39 cellular contexts compared by ENCODE assay signal in genomic region chr18:56191334-56191733, GRCh38.
"Had no signal": no experiment of that assay in that cellular context is flagged by ENCODE, and none has a peak within 500 bp of the region (broad histone marks: within the 10 kb centered on the region; RNA-seq: fewer than 3 reads in every experiment).

No MANE protein-coding gene starts in this region.

- FAIRE-seq: TTC549 had no signal

- H3K27ac ChIP-seq: ascending aorta, brain microvascular endothelial cell, breast epithelium, WERI-Rb-1 had no signal

- H3K4me1 ChIP-seq: ascending aorta, breast epithelium had no signal

- H3K27me3 Mint-ChIP-seq: activated CD4-positive, alpha-beta memory T cell treated with anti-CD3 and anti-CD28 coated beads, Interleukin-2, amount 10 ng/mL, durations not matched to agents 7 days and 5 days; activated CD4-positive, alpha-beta T cell treated with anti-CD3 and anti-CD28 coated beads for 36 hours; activated CD4-positive, alpha-beta T cell treated with anti-CD3 and anti-CD28 coated beads, Interleukin-2, amount 10 ng/mL, durations not matched to agents 7 days and 5 days; activated CD8-positive, alpha-beta memory T cell treated with anti-CD3 and anti-CD28 coated beads, Interleukin-2, amount 10 ng/mL, durations not matched to agents 7 days and 5 days; activated naive CD4-positive, alpha-beta T cell treated with anti-CD3 and anti-CD28 coated beads, Interleukin-2, amount 10 ng/mL, durations not matched to agents 7 days and 5 days; activated naive CD4-positive, alpha-beta T cell treated with anti-CD3 and anti-CD28 coated beads, Interleukin-2, amount 50 U/mL, for 24 hours; activated naive CD8-positive, alpha-beta T cell; activated naive CD8-positive, alpha-beta T cell treated with anti-CD3 and anti-CD28 coated beads, Interleukin-2, amount 10 ng/mL, durations not matched to agents 7 days and 5 days; activated naive CD8-positive, alpha-beta T cell treated with anti-CD3 and anti-CD28 coated beads, Interleukin-2, amount 50 U/mL, for 24 hours; activated T-cell treated with anti-CD3 and anti-CD28 coated beads, Interleukin-2, amount 50 U/mL, for 24 hours had no signal

- H3K9me3 ChIP-seq: ascending aorta, body of pancreas, breast epithelium had no signal

- H3K36me3 Mint-ChIP-seq: activated CD8-positive, alpha-beta memory T cell treated with anti-CD3 and anti-CD28 coated beads, Interleukin-2, amount 10 ng/mL, durations not matched to agents 7 days and 5 days; activated naive CD4-positive, alpha-beta T cell treated with anti-CD3 and anti-CD28 coated beads, Interleukin-2, amount 10 ng/mL, durations not matched to agents 7 days and 5 days; activated naive CD4-positive, alpha-beta T cell treated with anti-CD3 and anti-CD28 coated beads, Interleukin-2, amount 50 U/mL, for 24 hours; activated naive CD8-positive, alpha-beta T cell; activated naive CD8-positive, alpha-beta T cell treated with anti-CD3 and anti-CD28 coated beads, Interleukin-2, amount 10 ng/mL, durations not matched to agents 7 days and 5 days; WTC11 had no signal

- DNase-seq: activated CD4-positive, alpha-beta memory T cell treated with anti-CD3 and anti-CD28 coated beads, Interleukin-2, amount 10 ng/mL, durations not matched to agents 7 days and 5 days; activated CD4-positive, alpha-beta T cell treated with anti-CD3 and anti-CD28 coated beads for 1 hour; activated CD4-positive, alpha-beta T cell treated with anti-CD3 and anti-CD28 coated beads for 36 hours; activated CD4-positive, alpha-beta T cell treated with anti-CD3 and anti-CD28 coated beads for 48 hours; activated CD4-positive, alpha-beta T cell treated with anti-CD3 and anti-CD28 coated beads, Interleukin-2, amount 10 ng/mL, durations not matched to agents 7 days and 5 days; activated CD4-positive, alpha-beta T cell treated with anti-CD3 and anti-CD28 coated beads, Interleukin-2, amount 50 U/mL, for 48 hours; activated CD4-positive, CD25-positive, alpha-beta regulatory T cell; activated CD8-positive, alpha-beta memory T cell treated with anti-CD3 and anti-CD28 coated beads for 24 hours; activated CD8-positive, alpha-beta memory T cell treated with anti-CD3 and anti-CD28 coated beads, Interleukin-2, amount 10 ng/mL, durations not matched to agents 7 days and 5 days; activated CD8-positive, alpha-beta memory T cell treated with anti-CD3 and anti-CD28 coated beads, Interleukin-2, amount 50 U/mL, for 48 hours; activated CD8-positive, alpha-beta T cell treated with anti-CD3 and anti-CD28 coated beads, Interleukin-2, amount 10 ng/mL, durations not matched to agents 7 days and 5 days; activated effector memory CD4-positive, alpha-beta T cell treated with Interleukin-2 at 50 U/mL for 16 hours; activated gamma-delta T cell; activated naive CD4-positive, alpha-beta T cell treated with anti-CD3 and anti-CD28 coated beads, Interleukin-2, amount 10 ng/mL, durations not matched to agents 7 days and 5 days; activated naive CD4-positive, alpha-beta T cell treated with Interleukin-2 at 50 U/mL for 16 hours; activated naive CD8-positive, alpha-beta T cell treated with anti-CD3 and anti-CD28 coated beads, Interleukin-2, amount 10 ng/mL, durations not matched to agents 7 days and 5 days; activated naive CD8-positive, alpha-beta T cell treated with anti-CD3 and anti-CD28 coated beads, Interleukin-2, amount 50 U/mL, for 24 hours; activated T-cell treated with anti-CD3 and anti-CD28 coated beads, Interleukin-2, amount 50 U/mL, for 24 hours; activated T-cell treated with anti-CD3 and anti-CD28 coated beads, Interleukin-2, amount 50 U/mL, for 48 hours; amygdala; anterior cingulate cortex; body of pancreas; brain microvascular endothelial cell; central memory CD4-positive, alpha-beta T cell; SW 1271; T-helper 1 cell; T-helper 2 cell; T-helper 9 cell; WERI-Rb-1 had no signal

- H3K27ac Mint-ChIP-seq: activated CD4-positive, alpha-beta memory T cell treated with anti-CD3 and anti-CD28 coated beads, Interleukin-2, amount 10 ng/mL, durations not matched to agents 7 days and 5 days; activated CD4-positive, alpha-beta T cell treated with anti-CD3 and anti-CD28 coated beads for 36 hours; activated CD4-positive, alpha-beta T cell treated with anti-CD3 and anti-CD28 coated beads, Interleukin-2, amount 10 ng/mL, durations not matched to agents 7 days and 5 days; activated CD8-positive, alpha-beta memory T cell treated with anti-CD3 and anti-CD28 coated beads, Interleukin-2, amount 10 ng/mL, durations not matched to agents 7 days and 5 days; activated CD8-positive, alpha-beta T cell treated with anti-CD3 and anti-CD28 coated beads, Interleukin-2, amount 10 ng/mL, durations not matched to agents 7 days and 5 days; activated naive CD4-positive, alpha-beta T cell treated with anti-CD3 and anti-CD28 coated beads, Interleukin-2, amount 10 ng/mL, durations not matched to agents 7 days and 5 days; activated naive CD4-positive, alpha-beta T cell treated with anti-CD3 and anti-CD28 coated beads, Interleukin-2, amount 50 U/mL, for 24 hours; activated naive CD8-positive, alpha-beta T cell; activated naive CD8-positive, alpha-beta T cell treated with anti-CD3 and anti-CD28 coated beads, Interleukin-2, amount 10 ng/mL, durations not matched to agents 7 days and 5 days; activated naive CD8-positive, alpha-beta T cell treated with anti-CD3 and anti-CD28 coated beads, Interleukin-2, amount 50 U/mL, for 24 hours; activated T-cell treated with anti-CD3 and anti-CD28 coated beads, Interleukin-2, amount 50 U/mL, for 24 hours; activated T-helper 2 cell treated with anti-CD3 and anti-CD28 coated beads, Interferon-gamma antibody, Interleukin-2, Interleukin-4, amounts not matched to agents 10 μg/mL and 5 μg/mL and 100 μg/mL, durations not matched to agents 14 hours and 24 hours and 36 hours; T-helper 1 cell treated with Interleukin-12 subunit alpha and Interleukin-12 subunit beta and Interleukin-4 antibody, amounts not matched to agents 30 μg/mL and 1 μg/mL, for 36 hours; T-helper 2 cell treated with Interferon-gamma antibody and Interleukin-4, amounts not matched to agents 5 μg/mL and 100 μg/mL, for 36 hours; WTC11 had no signal

- H3K4me3 ChIP-seq: ascending aorta, body of pancreas, breast epithelium had no signal

- H3K36me3 ChIP-seq: ascending aorta, brain microvascular endothelial cell, breast epithelium, WERI-Rb-1 had no signal

- H3K4me3 Mint-ChIP-seq: activated CD4-positive, alpha-beta memory T cell treated with anti-CD3 and anti-CD28 coated beads, Interleukin-2, amount 10 ng/mL, durations not matched to agents 7 days and 5 days; activated CD4-positive, alpha-beta T cell treated with anti-CD3 and anti-CD28 coated beads for 36 hours; activated CD4-positive, alpha-beta T cell treated with anti-CD3 and anti-CD28 coated beads, Interleukin-2, amount 10 ng/mL, durations not matched to agents 7 days and 5 days; activated CD8-positive, alpha-beta memory T cell treated with anti-CD3 and anti-CD28 coated beads, Interleukin-2, amount 10 ng/mL, durations not matched to agents 7 days and 5 days; activated CD8-positive, alpha-beta T cell treated with anti-CD3 and anti-CD28 coated beads, Interleukin-2, amount 10 ng/mL, durations not matched to agents 7 days and 5 days; activated naive CD4-positive, alpha-beta T cell treated with anti-CD3 and anti-CD28 coated beads, Interleukin-2, amount 10 ng/mL, durations not matched to agents 7 days and 5 days; activated naive CD4-positive, alpha-beta T cell treated with anti-CD3 and anti-CD28 coated beads, Interleukin-2, amount 50 U/mL, for 24 hours; activated naive CD8-positive, alpha-beta T cell; activated naive CD8-positive, alpha-beta T cell treated with anti-CD3 and anti-CD28 coated beads, Interleukin-2, amount 10 ng/mL, durations not matched to agents 7 days and 5 days; activated naive CD8-positive, alpha-beta T cell treated with anti-CD3 and anti-CD28 coated beads, Interleukin-2, amount 50 U/mL, for 24 hours; activated T-cell treated with anti-CD3 and anti-CD28 coated beads, Interleukin-2, amount 50 U/mL, for 24 hours; T-helper 1 cell treated with Interleukin-12 subunit alpha and Interleukin-12 subunit beta and Interleukin-4 antibody, amounts not matched to agents 30 μg/mL and 1 μg/mL, for 36 hours; T-helper 2 cell treated with Interferon-gamma antibody and Interleukin-4, amounts not matched to agents 5 μg/mL and 100 μg/mL, for 36 hours; WTC11 had no signal

- ATAC-seq: activated CD4-positive, alpha-beta T cell treated with anti-CD3 and anti-CD28 coated beads for 36 hours; activated CD4-positive, CD25-positive, alpha-beta regulatory T cell treated with anti-CD3 and anti-CD28 coated beads, Interleukin-2, amount 50 U/mL, for 24 hours; activated CD8-positive, alpha-beta memory T cell treated with anti-CD3 and anti-CD28 coated beads, Interleukin-2, amount 10 ng/mL, durations not matched to agents 7 days and 5 days; activated CD8-positive, alpha-beta T cell treated with anti-CD3 and anti-CD28 coated beads, Interleukin-2, amount 10 ng/mL, durations not matched to agents 7 days and 5 days; activated naive CD8-positive, alpha-beta T cell treated with anti-CD3 and anti-CD28 coated beads, Interleukin-2, amount 50 U/mL, for 24 hours; body of pancreas; WTC11 had no signal

- H3K27me3 ChIP-seq: ascending aorta, body of pancreas, brain microvascular endothelial cell, breast epithelium had no signal

- H3K9me3 Mint-ChIP-seq: activated CD4-positive, alpha-beta T cell treated with anti-CD3 and anti-CD28 coated beads, Interleukin-2, amount 10 ng/mL, durations not matched to agents 7 days and 5 days; activated naive CD4-positive, alpha-beta T cell treated with anti-CD3 and anti-CD28 coated beads, Interleukin-2, amount 10 ng/mL, durations not matched to agents 7 days and 5 days; activated naive CD4-positive, alpha-beta T cell treated with anti-CD3 and anti-CD28 coated beads, Interleukin-2, amount 50 U/mL, for 24 hours; activated naive CD8-positive, alpha-beta T cell treated with anti-CD3 and anti-CD28 coated beads, Interleukin-2, amount 10 ng/mL, durations not matched to agents 7 days and 5 days; activated T-cell treated with anti-CD3 and anti-CD28 coated beads, Interleukin-2, amount 50 U/mL, for 24 hours; T-helper 1 cell treated with Interleukin-12 subunit alpha and Interleukin-12 subunit beta and Interleukin-4 antibody, amounts not matched to agents 30 μg/mL and 1 μg/mL, for 36 hours; WTC11 had no signal

- H3K4me1 Mint-ChIP-seq: activated CD4-positive, alpha-beta memory T cell treated with anti-CD3 and anti-CD28 coated beads, Interleukin-2, amount 10 ng/mL, durations not matched to agents 7 days and 5 days; activated CD4-positive, alpha-beta T cell treated with anti-CD3 and anti-CD28 coated beads for 36 hours; activated CD4-positive, alpha-beta T cell treated with anti-CD3 and anti-CD28 coated beads, Interleukin-2, amount 10 ng/mL, durations not matched to agents 7 days and 5 days; activated CD8-positive, alpha-beta memory T cell treated with anti-CD3 and anti-CD28 coated beads, Interleukin-2, amount 10 ng/mL, durations not matched to agents 7 days and 5 days; activated naive CD4-positive, alpha-beta T cell treated with anti-CD3 and anti-CD28 coated beads, Interleukin-2, amount 10 ng/mL, durations not matched to agents 7 days and 5 days; activated naive CD4-positive, alpha-beta T cell treated with anti-CD3 and anti-CD28 coated beads, Interleukin-2, amount 50 U/mL, for 24 hours; activated naive CD8-positive, alpha-beta T cell treated with anti-CD3 and anti-CD28 coated beads, Interleukin-2, amount 10 ng/mL, durations not matched to agents 7 days and 5 days; activated naive CD8-positive, alpha-beta T cell treated with anti-CD3 and anti-CD28 coated beads, Interleukin-2, amount 50 U/mL, for 24 hours; WTC11 had no signal
